8 cellular contexts compared by ENCODE assay signal in the genomic region with DNA sequence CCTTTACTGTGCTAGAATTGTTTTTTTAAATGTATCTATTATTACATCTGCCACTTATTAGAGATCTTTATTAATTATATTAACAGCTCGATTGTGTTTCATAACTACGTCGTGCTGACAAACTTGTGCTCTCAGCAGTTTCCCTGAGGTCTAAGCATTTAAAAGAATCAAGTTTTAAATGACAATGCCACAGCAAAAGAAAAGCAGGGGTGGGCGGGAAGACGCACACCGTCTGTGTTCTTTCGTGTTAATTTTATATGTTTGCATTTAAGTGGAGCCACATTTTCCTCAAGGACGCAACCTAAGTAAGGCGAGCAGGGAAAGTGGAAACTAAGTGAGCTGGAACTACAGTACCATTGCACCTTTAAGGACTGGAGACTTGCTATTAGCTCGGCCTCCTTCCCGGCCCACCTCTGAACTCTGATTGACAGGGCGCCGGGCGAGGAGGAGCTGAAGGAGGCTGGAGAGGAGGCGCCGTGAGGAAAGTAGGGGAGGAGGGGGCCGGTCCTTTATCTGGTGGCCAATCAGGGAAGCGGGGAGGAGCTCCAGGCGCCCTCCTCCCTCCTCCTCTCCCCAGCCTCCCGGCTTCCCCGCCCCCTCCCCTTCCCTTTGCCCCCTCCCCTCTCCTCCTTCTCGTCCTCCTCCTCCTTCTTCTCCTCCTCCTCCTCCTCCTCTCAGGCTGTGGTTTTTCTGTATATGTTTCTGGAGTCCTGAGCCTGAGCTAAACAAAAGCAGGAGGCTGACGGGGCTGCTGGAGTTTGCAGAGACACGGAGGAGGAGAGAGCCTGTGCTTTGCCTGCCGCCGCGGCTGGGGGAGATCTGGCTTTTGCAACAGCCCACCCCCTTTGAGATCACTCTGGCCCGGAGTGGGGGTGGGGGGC. TPM values are rescaled to one million over a fixed set of nuclear protein-coding genes. Genes with fewer than 3 reads are reported as not detected.
A peak's percentile ranks its signal among the peaks of the same experiment; 100 is the strongest.
DNase-seq lines count a peak whose midpoint lies in the region; FAIRE-seq and TF ChIP-seq lines count a peak whose summit lies in the region.

A gene (plus strand): TSS at position 724 of the 881 bp plus-strand sequence.

- no peak within 1 kb of the TSS for H2BK15ac ChIP-seq in H9 (ENCODE audit: low read depth, low read length)

- H4K20me1 ChIP-seq in DOHH2 (ENCODE audit: control insufficient read depth, insufficient read depth, low read depth, low read length) = no peaks in the 10 kb centered on the region
- H4K20me1 ChIP-seq in H9 (ENCODE audit: control insufficient read depth, insufficient read depth, insufficient read length) = no peaks in the 10 kb centered on the region
- H4K20me1 ChIP-seq in MM.1S (ENCODE audit: insufficient read depth, low read length) = no peaks in the 10 kb centered on the region
- peaks cover 19% of the 10 kb centered on the region for H4K20me1 ChIP-seq in neural progenitor cell (ENCODE audit: low read depth)

- TF ChIP-seq EP300 in stomach (IDR thresholded peaks at IDR 0.05) = no peak

- H3K4ac ChIP-seq in H9 (ENCODE audit: low read depth, low read length) = no peak within 1 kb of the TSS

- peaks cover 35 to 36% of the 10 kb centered on the region in 2 experiments for H3K4me1 Mint-ChIP-seq in H9
- H3K4me1 Mint-ChIP-seq in activated naive CD4-positive, alpha-beta T cell treated with anti-CD3 and anti-CD28 coated beads, Interleukin-2, amount 10 ng/mL, durations not matched to agents 7 days and 5 days = peaks cover 8% of the 10 kb centered on the region
- peaks cover 35% of the 10 kb centered on the region for H3K4me1 Mint-ChIP-seq in neural progenitor cell

- H3K27ac ChIP-seq in DOHH2 (ENCODE audit: low read depth, low read length) = no peak within 1 kb of the TSS
- H3K27ac ChIP-seq in H9 (ENCODE audit: insufficient read length, low read depth, low read length) = peak within 1 kb of the TSS; percentile 79
- peak within 1 kb of the TSS; percentile 15; the same call in 1 of the 2 replicates for H3K27ac ChIP-seq in MM.1S (ENCODE audit: low read length)
- peak within 1 kb of the TSS; percentile 89 for H3K27ac ChIP-seq in neural progenitor cell
- peak within 1 kb of the TSS; percentile 78 to 93 (median 87) for H3K27ac ChIP-seq in stomach

- no peak within 1 kb of the TSS for H2AK5ac ChIP-seq in H9 (ENCODE audit: insufficient read length, low read length)

- H3F3A ChIP-seq in DOHH2 (ENCODE audit: control insufficient read depth, insufficient read depth) (no peaks in the 10 kb centered on the region), MM.1S (ENCODE audit: insufficient read depth, low read length) (no peaks in the 10 kb centered on the region), neural progenitor cell (ENCODE audit: low read depth) (peaks cover 22% of the 10 kb centered on the region)

- no peak within 1 kb of the TSS for H3K14ac ChIP-seq in H9 (ENCODE audit: insufficient read depth, low read length)

- no peak within 1 kb of the TSS for H3T11ph ChIP-seq in H9 (ENCODE audit: low read length)

- H4K8ac ChIP-seq in H9 (replicated peaks; ENCODE audit: insufficient read length, low read depth, low read length) = no peak within 1 kb of the TSS

- peaks cover 2% of the 10 kb centered on the region for H3K23me2 ChIP-seq in H9 (ENCODE audit: insufficient read length, low read depth, low read length, poor library complexity, severe bottlenecking)

- H2BK5ac ChIP-seq in H9 (ENCODE audit: insufficient read length, low read length) = no peak within 1 kb of the TSS

- no peaks in the 10 kb centered on the region for H3K9me3 ChIP-seq in DOHH2 (ENCODE audit: control insufficient read depth, insufficient read depth, low read length)
- no peaks in the 10 kb centered on the region for H3K9me3 ChIP-seq in H9 (ENCODE audit: control insufficient read depth, low read depth, low read length)
- no peaks in the 10 kb centered on the region for H3K9me3 ChIP-seq in MM.1S (replicated peaks; ENCODE audit: insufficient read depth, low read length)
- no peaks in the 10 kb centered on the region for H3K9me3 ChIP-seq in neural progenitor cell (ENCODE audit: low read depth)
- H3K9me3 ChIP-seq in stomach = no peaks in the 10 kb centered on the region

- no peak within 1 kb of the TSS for H3K18ac ChIP-seq in H9 (ENCODE audit: insufficient read length, low read depth, low read length)

- H3K27ac Mint-ChIP-seq in H9 = peak within 1 kb of the TSS; percentile 96 to 99 (median 99)
- no peak within 1 kb of the TSS for H3K27ac Mint-ChIP-seq in activated naive CD4-positive, alpha-beta T cell treated with anti-CD3 and anti-CD28 coated beads, Interleukin-2, amount 10 ng/mL, durations not matched to agents 7 days and 5 days
- H3K27ac Mint-ChIP-seq in neural progenitor cell = peak within 1 kb of the TSS; percentile 98

- H3K4me3 ChIP-seq in DOHH2 (ENCODE audit: low read length) (peak within 1 kb of the TSS; percentile 50), MM.1S (ENCODE audit: low read length) (peak within 1 kb of the TSS; percentile 71), neural progenitor cell (peak within 1 kb of the TSS; percentile 81), stomach (peak within 1 kb of the TSS; percentile 79 to 89 (median 80))

- H3K9me2 ChIP-seq in DOHH2 (replicated peaks; ENCODE audit: control insufficient read depth, low read length) (no peaks in the 10 kb centered on the region), MM.1S (replicated peaks; ENCODE audit: insufficient read depth, low read length) (no peaks in the 10 kb centered on the region)

- H3K9ac ChIP-seq in H9 (ENCODE audit: extremely low read depth, insufficient read length, low read length) (peak within 1 kb of the TSS; percentile 62), MM.1S (ENCODE audit: low read length) (peak within 1 kb of the TSS; percentile 55; the same call in 1 of the 2 replicates), neural progenitor cell (peak within 1 kb of the TSS; percentile 67)

- peak within 1 kb of the TSS; percentile 53 for H3K4me2 ChIP-seq in DOHH2 (ENCODE audit: low read length)
- H3K4me2 ChIP-seq in H9 (ENCODE audit: insufficient read depth, insufficient read length, low read length) = peak within 1 kb of the TSS; percentile 68
- H3K4me2 ChIP-seq in MM.1S (ENCODE audit: low read depth, low read length) = peak within 1 kb of the TSS; percentile 66
- peak within 1 kb of the TSS; percentile 93 for H3K4me2 ChIP-seq in neural progenitor cell

- H3K4me1 ChIP-seq in DOHH2 (ENCODE audit: control insufficient read depth, low read length) (no peaks in the 10 kb centered on the region), H9 (ENCODE audit: insufficient read depth, low read length) (peaks cover 3% of the 10 kb centered on the region; the same call in 1 of the 2 replicates), MM.1S (ENCODE audit: low read length) (peaks cover 10% of the 10 kb centered on the region), neural progenitor cell (peaks cover 19% of the 10 kb centered on the region), stomach (peaks cover 8 to 34% (median 20%) of the 10 kb centered on the region in 4 donors)

- WGBS in H9 (ENCODE audit: extremely low coverage, insufficient read length, low lambda C conversion rate) = no CpG with 5 or more reads among the region's 28 CpGs
- 0 to 1% (median 0%) methylated on average over 25 to 28 of the region's 28 CpGs for WGBS in stomach, 5 donors

- no peak within 1 kb of the TSS for H4K5ac ChIP-seq in H9 (ENCODE audit: insufficient read length, low read depth, low read length)

- no peak within 1 kb of the TSS for H2AFZ ChIP-seq in H9 (ENCODE audit: low read length)
- H2AFZ ChIP-seq in MM.1S (ENCODE audit: low read length) = peak within 1 kb of the TSS; percentile 74
- H2AFZ ChIP-seq in neural progenitor cell (replicated peaks) = peak within 1 kb of the TSS; percentile 69

- no peak within 1 kb of the TSS for H2BK12ac ChIP-seq in H9 (ENCODE audit: insufficient read length, low read depth, low read length)

- H3K79me1 ChIP-seq in H9 (ENCODE audit: insufficient read depth, low read depth, low read length, poor library complexity, severe bottlenecking) = no peaks in the 10 kb centered on the region

- H2BK120ac ChIP-seq in H9 (ENCODE audit: low read depth, low read length, poor library complexity, severe bottlenecking) = no peak within 1 kb of the TSS

- intact Hi-C loops in stomach (cut with DNase I; ENCODE audit: low total_unique reads) = no loop called here

- peak within 1 kb of the TSS; percentile 98 to 99 for H3K4me3 Mint-ChIP-seq in H9
- peak within 1 kb of the TSS; percentile 51 for H3K4me3 Mint-ChIP-seq in activated naive CD4-positive, alpha-beta T cell treated with anti-CD3 and anti-CD28 coated beads, Interleukin-2, amount 10 ng/mL, durations not matched to agents 7 days and 5 days
- peak within 1 kb of the TSS; percentile 100 for H3K4me3 Mint-ChIP-seq in neural progenitor cell

- FAIRE-seq in frontal cortex (lab: Jason Lieb, UNC) = peak; percentile 26

- H3K36me3 ChIP-seq in DOHH2 (ENCODE audit: control insufficient read depth, low read length) (no peaks in the 10 kb centered on the region), MM.1S (replicated peaks; ENCODE audit: insufficient read depth, low read length) (no peaks in the 10 kb centered on the region), neural progenitor cell (no peaks in the 10 kb centered on the region), stomach (no peaks in the 10 kb centered on the region)

- H3K36me3 Mint-ChIP-seq in H9 (ENCODE audit: insufficient read depth in 1 of 3, low read depth in 3 of 3) (peaks cover 0 to 12% (median 9%) of the 10 kb centered on the region in 3 experiments; a peak in 3 of 7 replicates), neural progenitor cell (no peaks in the 10 kb centered on the region)
- no peaks in the 10 kb centered on the region for H3K36me3 Mint-ChIP-seq in activated naive CD4-positive, alpha-beta T cell treated with anti-CD3 and anti-CD28 coated beads, Interleukin-2, amount 10 ng/mL, durations not matched to agents 7 days and 5 days

- CTCF ChIA-PET in activated naive CD4-positive, alpha-beta T cell treated with anti-CD3 and anti-CD28 coated beads, Interleukin-2, amount 10 ng/mL, durations not matched to agents 7 days and 5 days (lab: Charles Lee) = no interaction called here

- H3K79me2 ChIP-seq in DOHH2 (ENCODE audit: control insufficient read depth, low read length) = no peaks in the 10 kb centered on the region
- H3K79me2 ChIP-seq in H9 (ENCODE audit: insufficient read depth, low read length) = peaks cover 20% of the 10 kb centered on the region
- peaks cover 27% of the 10 kb centered on the region for H3K79me2 ChIP-seq in MM.1S (ENCODE audit: low read length)
- peaks cover 41% of the 10 kb centered on the region for H3K79me2 ChIP-seq in neural progenitor cell (ENCODE audit: low read depth)

- no peak for TF ChIP-seq CTCF in DOHH2 (IDR thresholded peaks at IDR 0.05; ENCODE audit: low read depth, low read length, poor library complexity, severe bottlenecking)
- TF ChIP-seq CTCF in H9 (conservative IDR thresholded peaks at IDR 0.05) = no peak
- TF ChIP-seq CTCF in MM.1S (IDR thresholded peaks at IDR 0.05; ENCODE audit: low read length) = no peak
- TF ChIP-seq CTCF in neural progenitor cell (IDR thresholded peaks at IDR 0.05) = no peak
- no peak for TF ChIP-seq CTCF in stomach (IDR thresholded peaks at IDR 0.05)

- H3K27me3 ChIP-seq in DOHH2 (ENCODE audit: control insufficient read depth, low read length) (peaks cover 23% of the 10 kb centered on the region), H9 (ENCODE audit: insufficient read depth, low read length) (no peaks in the 10 kb centered on the region), MM.1S (replicated peaks; ENCODE audit: insufficient read depth, low read length) (no peaks in the 10 kb centered on the region), neural progenitor cell (no peaks in the 10 kb centered on the region), stomach (peaks cover 0 to 7% (median 0%) of the 10 kb centered on the region in 3 donors)

- DNase-seq in H9 (peak; percentile 99), MM.1S (peak; percentile 99), SIG-M5 treated with dmso at 0.1 percent for 504 hours (lab: John Stamatoyannopoulos, UW; ENCODE audit: unreplicated experiment) (peak; percentile 94), frontal cortex (ENCODE audit: low spot score in 2 of 2) (peak; percentile 76 to 86), neural progenitor cell (ENCODE audit: low spot score) (peak; percentile 98), stomach (peak; percentile 98)
- DNase-seq in activated naive CD4-positive, alpha-beta T cell treated with anti-CD3 and anti-CD28 coated beads, Interleukin-2, amount 10 ng/mL, durations not matched to agents 7 days and 5 days = peak; percentile 81

- H3K27me3 Mint-ChIP-seq in H9 (ENCODE audit: low read depth) (no peaks in the 10 kb centered on the region), neural progenitor cell (ENCODE audit: insufficient read depth, low read depth) (no peaks in the 10 kb centered on the region)
- peaks cover 33% of the 10 kb centered on the region for H3K27me3 Mint-ChIP-seq in activated naive CD4-positive, alpha-beta T cell treated with anti-CD3 and anti-CD28 coated beads, Interleukin-2, amount 10 ng/mL, durations not matched to agents 7 days and 5 days

- peak in 2 of 4 donors; percentile 40 to 55 for TF ChIP-seq POLR2A in stomach (IDR thresholded peaks at IDR 0.05)

- H2BK20ac ChIP-seq in H9 (ENCODE audit: low read depth, low read length, poor library complexity, severe bottlenecking) = no peak within 1 kb of the TSS

- H3K56ac ChIP-seq in H9 (ENCODE audit: insufficient read length, low read depth, low read length) = no peak within 1 kb of the TSS

- H4K91ac ChIP-seq in H9 (ENCODE audit: insufficient read length, low read depth, low read length) = no peak within 1 kb of the TSS

- H3K9me3 Mint-ChIP-seq in H9 (peaks cover 0 to 2% of the 10 kb centered on the region in 2 experiments; a peak in 1 of 5 replicates), neural progenitor cell (peaks cover 2% of the 10 kb centered on the region)
- H3K9me3 Mint-ChIP-seq in activated naive CD4-positive, alpha-beta T cell treated with anti-CD3 and anti-CD28 coated beads, Interleukin-2, amount 10 ng/mL, durations not matched to agents 7 days and 5 days = peaks cover 1% of the 10 kb centered on the region

- no peak within 1 kb of the TSS for H3K23ac ChIP-seq in H9 (ENCODE audit: insufficient read length, low read depth, low read length)

RNA-seq across cellular contexts. Expression of the gene that starts here (rescaled TPM):
- total RNA-seq in H9 (2021) (133 and 142 TPM in 2 replicates), frontal cortex (197 TPM), neural progenitor cell (ENCODE audit: low replicate concordance) (75.0 and 91.1 TPM in 2 replicates), stomach (100 to 1,000 TPM in 1 of 5 donors, 10 to 100 TPM in 4; 11.6 to 113 (median 31.0) TPM)
- 10 to 100 TPM; 11.0 to 15.6 (median 12.3) TPM for polyA plus RNA-seq in stomach
